19 cellular contexts compared by ENCODE assay signal in genomic region chr12:62713190-62713589, GRCh38.
"Had no signal": no experiment of that assay in that cellular context is flagged by ENCODE, and none has a peak within 500 bp of the region (broad histone marks: within the 10 kb centered on the region; RNA-seq: fewer than 3 reads in every experiment).

No MANE protein-coding gene starts in this region.

- H3K9me3 Mint-ChIP-seq: activated CD4-positive, alpha-beta T cell treated with anti-CD3 and anti-CD28 coated beads, Interleukin-2, amount 10 ng/mL, durations not matched to agents 24 days and 14 days; activated naive CD4-positive, alpha-beta T cell treated with anti-CD3 and anti-CD28 coated beads, Interleukin-2, amount 10 ng/mL, durations not matched to agents 7 days and 5 days; dendritic cell treated with granulocyte-macrophage colony-stimulating factor and Interleukin-4, amounts not matched to agents 40 ng/mL and 50 ng/mL, for 4 days; stimulated activated effector memory CD8-positive, alpha-beta T cell treated with anti-CD3 and anti-CD28 coated beads, Interleukin-12 subunit alpha, Interleukin-12 subunit beta, amount 100 ng/mL, for 72 hours had no signal

- H3K27me3 Mint-ChIP-seq: dendritic cell treated with granulocyte-macrophage colony-stimulating factor and Interleukin-4, amounts not matched to agents 40 ng/mL and 50 ng/mL, for 4 days had no signal

- DNase-seq: activated CD4-positive, alpha-beta T cell treated with anti-CD3 and anti-CD28 coated beads, Interleukin-2, amount 10 ng/mL, durations not matched to agents 24 days and 14 days; activated CD8-positive, alpha-beta memory T cell treated with anti-CD3 and anti-CD28 coated beads, Interleukin-2, amount 50 U/mL, for 4 hours; activated effector memory CD4-positive, alpha-beta T cell treated with Interleukin-2 at 50 U/mL for 16 hours; activated naive CD4-positive, alpha-beta T cell treated with anti-CD3 and anti-CD28 coated beads, Interleukin-2, amount 10 ng/mL, durations not matched to agents 7 days and 5 days; activated T-cell treated with anti-CD3 and anti-CD28 coated beads, Interleukin-2, amount 50 U/mL, for 48 hours; effector memory CD4-positive, alpha-beta T cell; esophagus squamous epithelium; left cardiac atrium; ovary; stimulated activated CD4-positive, alpha-beta T cell treated with anti-CD3 and anti-CD28 coated beads, Interleukin-4, amount 100 ng/mL, for 1 hour; stomach; T-helper 1 cell; T-helper 9 cell had no signal

- H3K4me2 ChIP-seq: hepatocyte, smooth muscle cell had no signal

- H3K4me3 ChIP-seq: ascending aorta, esophagus squamous epithelium, hepatocyte, lung, ovary, smooth muscle cell, stomach had no signal

- H3K4me1 Mint-ChIP-seq: activated CD4-positive, alpha-beta T cell treated with anti-CD3 and anti-CD28 coated beads, Interleukin-2, amount 10 ng/mL, durations not matched to agents 24 days and 14 days; activated naive CD4-positive, alpha-beta T cell treated with anti-CD3 and anti-CD28 coated beads, Interleukin-2, amount 10 ng/mL, durations not matched to agents 7 days and 5 days; stimulated activated effector memory CD8-positive, alpha-beta T cell treated with anti-CD3 and anti-CD28 coated beads, Interleukin-12 subunit alpha, Interleukin-12 subunit beta, amount 100 ng/mL, for 72 hours had no signal

- H3K4me1 ChIP-seq: ascending aorta had no signal

- H3K27ac Mint-ChIP-seq: activated CD4-positive, alpha-beta T cell treated with anti-CD3 and anti-CD28 coated beads, Interleukin-2, amount 10 ng/mL, durations not matched to agents 24 days and 14 days; activated naive CD4-positive, alpha-beta T cell treated with anti-CD3 and anti-CD28 coated beads, Interleukin-2, amount 10 ng/mL, durations not matched to agents 7 days and 5 days; dendritic cell treated with granulocyte-macrophage colony-stimulating factor and Interleukin-4, amounts not matched to agents 40 ng/mL and 50 ng/mL, for 4 days; stimulated activated effector memory CD8-positive, alpha-beta T cell treated with anti-CD3 and anti-CD28 coated beads, Interleukin-12 subunit alpha, Interleukin-12 subunit beta, amount 100 ng/mL, for 72 hours had no signal

- H3K27ac ChIP-seq: ascending aorta, hepatocyte, ovary had no signal

- H3K36me3 Mint-ChIP-seq: activated naive CD4-positive, alpha-beta T cell treated with anti-CD3 and anti-CD28 coated beads, Interleukin-2, amount 10 ng/mL, durations not matched to agents 7 days and 5 days; stimulated activated effector memory CD8-positive, alpha-beta T cell treated with anti-CD3 and anti-CD28 coated beads, Interleukin-12 subunit alpha, Interleukin-12 subunit beta, amount 100 ng/mL, for 72 hours had no signal

- H3K27me3 ChIP-seq: ascending aorta, esophagus squamous epithelium, hepatocyte, ovary, stomach had no signal

- H3K4me3 Mint-ChIP-seq: activated CD4-positive, alpha-beta T cell treated with anti-CD3 and anti-CD28 coated beads, Interleukin-2, amount 10 ng/mL, durations not matched to agents 24 days and 14 days; activated naive CD4-positive, alpha-beta T cell treated with anti-CD3 and anti-CD28 coated beads, Interleukin-2, amount 10 ng/mL, durations not matched to agents 7 days and 5 days; dendritic cell treated with granulocyte-macrophage colony-stimulating factor and Interleukin-4, amounts not matched to agents 40 ng/mL and 50 ng/mL, for 4 days; stimulated activated effector memory CD8-positive, alpha-beta T cell treated with anti-CD3 and anti-CD28 coated beads, Interleukin-12 subunit alpha, Interleukin-12 subunit beta, amount 100 ng/mL, for 72 hours had no signal

- H3K9me3 ChIP-seq: ascending aorta, esophagus squamous epithelium, ovary, stomach had no signal

- H2AFZ ChIP-seq: hepatocyte had no signal

- H3K36me3 ChIP-seq: ascending aorta, esophagus squamous epithelium, ovary, stomach had no signal
